In genomic region chr22:29476116-29476515, GRCh38 we compare ENCODE assay signal across 1 cellular context.
TF ChIP-seq lines count a peak whose summit lies in the region.

No MANE protein-coding gene starts in this region.

TF ChIP-seq in HEK293, 187 proteins besides CTCF, POLR2A, EP300 and RAD21 (continued from another document):
- TF ChIP-seq, protein P1, sequence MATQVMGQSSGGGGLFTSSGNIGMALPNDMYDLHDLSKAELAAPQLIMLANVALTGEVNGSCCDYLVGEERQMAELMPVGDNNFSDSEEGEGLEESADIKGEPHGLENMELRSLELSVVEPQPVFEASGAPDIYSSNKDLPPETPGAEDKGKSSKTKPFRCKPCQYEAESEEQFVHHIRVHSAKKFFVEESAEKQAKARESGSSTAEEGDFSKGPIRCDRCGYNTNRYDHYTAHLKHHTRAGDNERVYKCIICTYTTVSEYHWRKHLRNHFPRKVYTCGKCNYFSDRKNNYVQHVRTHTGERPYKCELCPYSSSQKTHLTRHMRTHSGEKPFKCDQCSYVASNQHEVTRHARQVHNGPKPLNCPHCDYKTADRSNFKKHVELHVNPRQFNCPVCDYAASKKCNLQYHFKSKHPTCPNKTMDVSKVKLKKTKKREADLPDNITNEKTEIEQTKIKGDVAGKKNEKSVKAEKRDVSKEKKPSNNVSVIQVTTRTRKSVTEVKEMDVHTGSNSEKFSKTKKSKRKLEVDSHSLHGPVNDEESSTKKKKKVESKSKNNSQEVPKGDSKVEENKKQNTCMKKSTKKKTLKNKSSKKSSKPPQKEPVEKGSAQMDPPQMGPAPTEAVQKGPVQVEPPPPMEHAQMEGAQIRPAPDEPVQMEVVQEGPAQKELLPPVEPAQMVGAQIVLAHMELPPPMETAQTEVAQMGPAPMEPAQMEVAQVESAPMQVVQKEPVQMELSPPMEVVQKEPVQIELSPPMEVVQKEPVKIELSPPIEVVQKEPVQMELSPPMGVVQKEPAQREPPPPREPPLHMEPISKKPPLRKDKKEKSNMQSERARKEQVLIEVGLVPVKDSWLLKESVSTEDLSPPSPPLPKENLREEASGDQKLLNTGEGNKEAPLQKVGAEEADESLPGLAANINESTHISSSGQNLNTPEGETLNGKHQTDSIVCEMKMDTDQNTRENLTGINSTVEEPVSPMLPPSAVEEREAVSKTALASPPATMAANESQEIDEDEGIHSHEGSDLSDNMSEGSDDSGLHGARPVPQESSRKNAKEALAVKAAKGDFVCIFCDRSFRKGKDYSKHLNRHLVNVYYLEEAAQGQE (tag by site-specific recombination; IDR thresholded peaks at IDR 0.05): peak; percentile 72
